Comparison of ENCODE assay signal across 15 cellular contexts in the genomic region with DNA sequence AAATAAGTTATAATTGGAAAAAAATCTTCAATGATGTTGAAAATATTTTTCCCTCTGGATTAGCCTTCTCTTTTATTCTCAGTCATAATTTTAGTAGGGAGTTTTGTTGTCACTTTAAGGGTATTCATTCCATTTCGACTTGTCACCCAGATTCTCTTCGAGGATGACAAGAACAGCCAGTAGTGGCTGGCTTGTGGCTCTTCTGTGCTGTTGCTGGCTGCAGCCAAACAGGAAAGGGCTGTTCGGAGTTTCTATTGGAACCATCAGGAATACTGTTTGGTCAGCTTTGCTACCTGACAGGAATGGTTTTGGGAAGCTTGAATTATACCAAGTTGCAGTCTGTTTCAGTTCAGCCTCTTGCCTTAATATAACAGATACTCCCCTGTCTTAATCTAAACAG. TPM values are rescaled to one million over a fixed set of nuclear protein-coding genes. Genes with fewer than 3 reads are reported as not detected.
DNase-seq lines count a peak whose midpoint lies in the region; ATAC-seq and TF ChIP-seq lines count a peak whose summit lies in the region.
"Had no signal": no experiment of that assay in that cellular context is flagged by ENCODE, and none has a peak within 500 bp of the region (broad histone marks: within the 10 kb centered on the region; RNA-seq: fewer than 3 reads in every experiment).

No MANE protein-coding gene starts in this region.

- peak overlapping the region in 8 of 12 donors; percentile 5 to 74 (median 36) for H3K27ac ChIP-seq in heart left ventricle
- H3K27ac ChIP-seq: cardiac muscle cell, right lobe of liver, VCaP had no signal

- H3K36me3 ChIP-seq in Loucy (ENCODE audit: insufficient read depth, low read length) (no peaks in the 10 kb centered on the region), heart left ventricle (no peaks in the 10 kb centered on the region)
- H3K36me3 ChIP-seq: cardiac muscle cell, right lobe of liver had no signal

- ATAC-seq in heart left ventricle: peak; percentile 43 to 70 (median 52)
- peak; percentile 66 for ATAC-seq in sciatic nerve
- ATAC-seq in GM19035 (IDR thresholded peaks at IDR 0.05; ENCODE audit: unreplicated experiment): no peak
- ATAC-seq: natural killer cell treated with Interleukin-12 subunit alpha and Interleukin-12 subunit beta and Interleukin-15 and Interleukin-18, amount 100 ng/mL, for 72 hours; right lobe of liver; stimulated activated naive CD8-positive, alpha-beta T cell treated with anti-CD3 and anti-CD28 coated beads, Interleukin-15, Interleukin-2, amounts not matched to agents 100 U/mL and 50 U/mL, for 24 hours had no signal

- DNase-seq in AG20443 (ENCODE audit: low spot score) (peak; percentile 63), heart left ventricle (no peak), sciatic nerve (ENCODE audit: low spot score) (no peak), SIG-M5 treated with dmso at 0.1 percent for 504 hours (lab: John Stamatoyannopoulos, UW; ENCODE audit: unreplicated experiment) (no peak), DMS 273 treated with DMSO at 0.1 percent for 48 hours (lab: John Stamatoyannopoulos, UW) (no peak)
- no peak for DNase-seq in activated CD4-positive, alpha-beta T cell treated with anti-CD3 and anti-CD28 coated beads, Interleukin-2, amount 50 U/mL, for 1 hour
- DNase-seq: activated naive CD4-positive, alpha-beta T cell treated with Interleukin-2 at 50 U/mL for 16 hours; NCI-H1092; right lobe of liver; stimulated activated naive CD8-positive, alpha-beta T cell treated with anti-CD3 and anti-CD28 coated beads, Interleukin-15, Interleukin-2, amounts not matched to agents 100 U/mL and 50 U/mL, for 24 hours had no signal

- H3K9me2 ChIP-seq in Loucy (replicated peaks; ENCODE audit: low read depth, low read length): no peaks in the 10 kb centered on the region

- H3K27me3 ChIP-seq in Loucy (ENCODE audit: insufficient read depth, low read length, poor library complexity, severe bottlenecking) (no peaks in the 10 kb centered on the region), heart left ventricle (no peaks in the 10 kb centered on the region)
- H3K27me3 ChIP-seq: cardiac muscle cell, right lobe of liver had no signal

- H3K79me2 ChIP-seq in Loucy (ENCODE audit: insufficient read depth, low read length): peaks cover 53% of the 10 kb centered on the region

- H3K4me3 ChIP-seq in Loucy (ENCODE audit: low read length, poor library complexity, severe bottlenecking) (no peak overlapping the region), heart left ventricle (no peak overlapping the region)
- H3K4me3 ChIP-seq: cardiac muscle cell, right lobe of liver had no signal

- no peak overlapping the region for H2AFZ ChIP-seq in Loucy (ENCODE audit: low read length)

- H3K4me2 ChIP-seq in Loucy (ENCODE audit: low read depth, low read length, poor library complexity, severe bottlenecking): no peak overlapping the region

- H3F3A ChIP-seq in Loucy (ENCODE audit: low read depth): peaks cover 10% of the 10 kb centered on the region

- H4K20me1 ChIP-seq in Loucy (ENCODE audit: insufficient read depth, low read length, poor library complexity, severe bottlenecking): no peaks in the 10 kb centered on the region

- peak overlapping the region; percentile 12 for H3K9ac ChIP-seq in Loucy (ENCODE audit: low read depth, low read length, poor library complexity, severe bottlenecking)

- intact Hi-C loops in heart left ventricle (cut with DNase I) (loop anchor here in 1 of 10 donors (5.0 kb wide), 1 partner anchor 43 kb away; the partner anchor contains the start of gene MGAT5), sciatic nerve (cut with DNase I) (no loop called here)

- TF ChIP-seq CTCF in Loucy (conservative IDR thresholded peaks at IDR 0.05; ENCODE audit: low read length) (no peak), heart left ventricle (IDR thresholded peaks at IDR 0.05) (no peak)

- TF ChIP-seq POLR2A in heart left ventricle (IDR thresholded peaks at IDR 0.05): no peak

- peaks cover 59% of the 10 kb centered on the region for H3K4me1 ChIP-seq in Loucy (ENCODE audit: insufficient read depth, low read length, poor library complexity, severe bottlenecking)
- H3K4me1 ChIP-seq in heart left ventricle: peaks cover 0 to 53% (median 24%) of the 10 kb centered on the region in 12 donors

- WGBS in heart left ventricle, 4 donors: 7 to 41% (median 19%) methylated on average over 3 of the region's 3 CpGs

- H3K9me3 ChIP-seq in Loucy (ENCODE audit: insufficient read depth, low read depth, low read length): no peaks in the 10 kb centered on the region
- no peaks in the 10 kb centered on the region for H3K9me3 ChIP-seq in heart left ventricle
- H3K9me3 ChIP-seq: right lobe of liver had no signal

RNA-seq across cellular contexts. Expression of gene MGAT5, which starts 41.6 kb away (rescaled TPM):
- 100 to 1,000 TPM in 3 of 9 donors, 10 to 100 TPM in 6; 63.1 to 116 (median 84.5) TPM for total RNA-seq in heart left ventricle
- 10 to 100 TPM in 1 of 2 donors, 1 to 10 TPM in 1; 9.7 to 38.8 TPM for polyA plus RNA-seq in heart left ventricle
- total RNA-seq in sciatic nerve: 49.6 TPM
